ENCODE assay signal across 19 cellular contexts in genomic region chr5:141609044-141609443, GRCh38. TPM values are rescaled to one million over a fixed set of nuclear protein-coding genes. Genes with fewer than 3 reads are reported as not detected.
DNase-seq lines count a peak whose midpoint lies in the region; ATAC-seq and TF ChIP-seq lines count a peak whose summit lies in the region.
"Had no signal": no experiment of that assay in that cellular context is flagged by ENCODE, and none has a peak within 500 bp of the region (broad histone marks: within the 10 kb centered on the region; RNA-seq: fewer than 3 reads in every experiment).

No MANE protein-coding gene starts in this region.

- H3K9ac ChIP-seq in trophoblast cell (ENCODE audit: low read length) = no peak overlapping the region

- H4K12ac ChIP-seq in trophoblast cell (ENCODE audit: low read depth, low read length) = no peak overlapping the region

- H3K27me3 ChIP-seq in RWPE2 (ENCODE audit: insufficient read depth, poor library complexity, severe bottlenecking) (no peaks in the 10 kb centered on the region), trophoblast cell (ENCODE audit: insufficient read depth, low read length) (no peaks in the 10 kb centered on the region)
- H3K27me3 ChIP-seq in effector memory CD4-positive, alpha-beta T cell (replicated peaks; ENCODE audit: control insufficient read depth, insufficient read depth, low read length, poor library complexity, severe bottlenecking) = no peaks in the 10 kb centered on the region

- no peak overlapping the region for H2AFZ ChIP-seq in trophoblast cell (ENCODE audit: insufficient read depth, low read length, poor library complexity)

- H3K4me3 Mint-ChIP-seq in activated CD4-positive, alpha-beta T cell treated with anti-CD3 and anti-CD28 coated beads, Interleukin-2, amount 10 ng/mL, durations not matched to agents 24 days and 14 days = peak overlapping the region; percentile 60
- H3K4me3 Mint-ChIP-seq: brain; dendritic cell treated with granulocyte-macrophage colony-stimulating factor and Interleukin-4, amounts not matched to agents 40 ng/mL and 50 ng/mL, for 4 days; nephron had no signal

- H3K4me1 ChIP-seq in RWPE2 (ENCODE audit: insufficient read depth, poor library complexity, severe bottlenecking) (peaks cover 36% of the 10 kb centered on the region), trophoblast cell (ENCODE audit: control insufficient read depth in 1 of 2, insufficient read depth in 2 of 2, low read length in 2 of 2) (peaks cover 0 to 2% of the 10 kb centered on the region in 2 experiments)
- peaks cover 69% of the 10 kb centered on the region for H3K4me1 ChIP-seq in effector memory CD4-positive, alpha-beta T cell (ENCODE audit: control insufficient read depth, insufficient read depth, low read length, poor library complexity, severe bottlenecking)

- H2AK5ac ChIP-seq in trophoblast cell (ENCODE audit: low read length) = no peak overlapping the region

- no peaks in the 10 kb centered on the region for H3K79me1 ChIP-seq in trophoblast cell (ENCODE audit: low read length)

- no peak overlapping the region for H3K4me3 ChIP-seq in RWPE2 (ENCODE audit: severe bottlenecking)
- H3K4me3 ChIP-seq in effector memory CD4-positive, alpha-beta T cell (ENCODE audit: insufficient read depth, low read depth, low read length, poor library complexity, severe bottlenecking) = no peak overlapping the region
- no peak overlapping the region for H3K4me3 ChIP-seq in trophoblast cell (ENCODE audit: low read depth, low read length)
- H3K4me3 ChIP-seq: lung had no signal

- H3K79me2 ChIP-seq in trophoblast cell (ENCODE audit: control insufficient read depth, insufficient read depth, low read length, poor library complexity) = peaks cover 11% of the 10 kb centered on the region

- WGBS in trophoblast cell (ENCODE audit: extremely low coverage, insufficient coverage, insufficient read length) = no CpG with 5 or more reads among the region's 3 CpGs

- H3K36me3 Mint-ChIP-seq in activated CD4-positive, alpha-beta T cell treated with anti-CD3 and anti-CD28 coated beads, Interleukin-2, amount 10 ng/mL, durations not matched to agents 24 days and 14 days (ENCODE audit: low read depth) = peaks cover 44% of the 10 kb centered on the region

- no peak overlapping the region for H4K8ac ChIP-seq in trophoblast cell (ENCODE audit: low read depth, low read length)

- no peaks in the 10 kb centered on the region for H3K9me3 Mint-ChIP-seq in activated CD4-positive, alpha-beta T cell treated with anti-CD3 and anti-CD28 coated beads, Interleukin-2, amount 10 ng/mL, durations not matched to agents 24 days and 14 days
- H3K9me3 Mint-ChIP-seq: brain; dendritic cell treated with granulocyte-macrophage colony-stimulating factor and Interleukin-4, amounts not matched to agents 40 ng/mL and 50 ng/mL, for 4 days; nephron had no signal

- peak overlapping the region; percentile 4 for H3K27ac ChIP-seq in RWPE2 (ENCODE audit: poor library complexity, severe bottlenecking)
- H3K27ac ChIP-seq in effector memory CD4-positive, alpha-beta T cell (ENCODE audit: insufficient read depth, low read length, poor library complexity, severe bottlenecking) = peak overlapping the region; percentile 72
- no peak overlapping the region for H3K27ac ChIP-seq in trophoblast cell (ENCODE audit: low read depth, low read length)

- no peaks in the 10 kb centered on the region for H3K27me3 Mint-ChIP-seq in activated CD4-positive, alpha-beta T cell treated with anti-CD3 and anti-CD28 coated beads, Interleukin-2, amount 10 ng/mL, durations not matched to agents 24 days and 14 days
- H3K27me3 Mint-ChIP-seq: brain; dendritic cell treated with granulocyte-macrophage colony-stimulating factor and Interleukin-4, amounts not matched to agents 40 ng/mL and 50 ng/mL, for 4 days had no signal

- H3K4me1 Mint-ChIP-seq in activated CD4-positive, alpha-beta T cell treated with anti-CD3 and anti-CD28 coated beads, Interleukin-2, amount 10 ng/mL, durations not matched to agents 24 days and 14 days = peaks cover 71% of the 10 kb centered on the region

- ATAC-seq in RWPE2 (ENCODE audit: low read depth) = no peak
- ATAC-seq in GM19467 (IDR thresholded peaks at IDR 0.05; ENCODE audit: unreplicated experiment) = no peak
- ATAC-seq: Panc1 had no signal

- H3K36me3 ChIP-seq in RWPE2 (ENCODE audit: low read depth) (peaks cover 56% of the 10 kb centered on the region), trophoblast cell (ENCODE audit: control insufficient read depth in 1 of 2, insufficient read depth in 2 of 2, low read length in 2 of 2) (peaks cover 0 to 2% of the 10 kb centered on the region in 2 experiments)
- peaks cover 3% of the 10 kb centered on the region for H3K36me3 ChIP-seq in effector memory CD4-positive, alpha-beta T cell (ENCODE audit: control insufficient read depth, insufficient read depth, low read length)

- no peak overlapping the region for H3K27ac Mint-ChIP-seq in activated CD4-positive, alpha-beta T cell treated with anti-CD3 and anti-CD28 coated beads, Interleukin-2, amount 10 ng/mL, durations not matched to agents 24 days and 14 days

- no peak overlapping the region for H2BK120ac ChIP-seq in trophoblast cell (ENCODE audit: insufficient read depth, low read length, poor library complexity)

- H2BK5ac ChIP-seq in trophoblast cell (ENCODE audit: low read depth, low read length, poor library complexity) = no peak overlapping the region

- no peak overlapping the region for H3K14ac ChIP-seq in trophoblast cell (ENCODE audit: low read length)

- TF ChIP-seq CTCF in RWPE2 (IDR thresholded peaks at IDR 0.05; ENCODE audit: poor library complexity, severe bottlenecking) = no peak

- peak overlapping the region; percentile 46 for H3K4ac ChIP-seq in trophoblast cell (ENCODE audit: low read depth, low read length)

- H2BK12ac ChIP-seq in trophoblast cell (ENCODE audit: low read length) = no peak overlapping the region

- intact Hi-C loops in activated CD4-positive, alpha-beta T cell treated with anti-CD3 and anti-CD28 coated beads, Interleukin-2, amount 10 ng/mL, durations not matched to agents 24 days and 14 days (cut with micrococcal nuclease) = no loop called here

- no peak overlapping the region for H3K4me2 ChIP-seq in trophoblast cell (ENCODE audit: low read length)

- H3K23ac ChIP-seq in trophoblast cell (ENCODE audit: low read length) = no peak overlapping the region

- no peak overlapping the region for H3K18ac ChIP-seq in trophoblast cell (ENCODE audit: low read length)

- no peak for DNase-seq in activated CD4-positive, alpha-beta T cell treated with anti-CD3 and anti-CD28 coated beads, Interleukin-2, amount 10 ng/mL, durations not matched to agents 24 days and 14 days
- no peak for DNase-seq in activated CD4-positive, alpha-beta T cell treated with anti-CD3 and anti-CD28 coated beads for 4 hours
- DNase-seq in RWPE2 (ENCODE audit: low spot score) = no peak
- no peak for DNase-seq in effector memory CD4-positive, alpha-beta T cell
- no peak for DNase-seq in trophoblast cell
- no peak for DNase-seq in mesenteric fat pad (ENCODE audit: low spot score)
- no peak for DNase-seq in activated naive CD4-positive, alpha-beta T cell treated with Interleukin-2 at 50 U/mL for 16 hours
- DNase-seq: erythroblast; HCEC 1CT; NCI-H1417; NCI-H2171; NCI-H82; stimulated activated naive CD4-positive, alpha-beta T cell treated with Interleukin-2 at 50 U/mL for 16 hours had no signal

- H4K91ac ChIP-seq in trophoblast cell (ENCODE audit: low read depth, low read length) = no peak overlapping the region

- H3K9me3 ChIP-seq in RWPE2 (ENCODE audit: severe bottlenecking) (no peaks in the 10 kb centered on the region), trophoblast cell (ENCODE audit: insufficient read depth, low read depth, low read length) (no peaks in the 10 kb centered on the region)
- no peaks in the 10 kb centered on the region for H3K9me3 ChIP-seq in effector memory CD4-positive, alpha-beta T cell (ENCODE audit: control insufficient read depth, low read length)

RNA-seq across cellular contexts. Expression of gene DIAPH1, which starts 9.8 kb away (rescaled TPM):
- 225 and 232 TPM in 2 replicates for total RNA-seq in activated CD4-positive, alpha-beta T cell treated with anti-CD3 and anti-CD28 coated beads, Interleukin-2, amount 10 ng/mL, durations not matched to agents 24 days and 14 days
- 94.3 and 97.6 TPM in 2 replicates for polyA plus RNA-seq in trophoblast cell (2013)
- total RNA-seq in mesenteric fat pad = 49.5 TPM

RNA-seq across cellular contexts. Expression of gene HDAC3, which starts 27.6 kb away (rescaled TPM):
- 88.1 and 92.3 TPM in 2 replicates for total RNA-seq in activated CD4-positive, alpha-beta T cell treated with anti-CD3 and anti-CD28 coated beads, Interleukin-2, amount 10 ng/mL, durations not matched to agents 24 days and 14 days
- 53.3 and 54.0 TPM in 2 replicates for polyA plus RNA-seq in trophoblast cell (2013)
- 39.3 TPM for total RNA-seq in mesenteric fat pad

RNA-seq across cellular contexts. Expression of gene RELL2, which starts 27.8 kb away (rescaled TPM):
- total RNA-seq in activated CD4-positive, alpha-beta T cell treated with anti-CD3 and anti-CD28 coated beads, Interleukin-2, amount 10 ng/mL, durations not matched to agents 24 days and 14 days = 24.1 TPM in 2 replicates
- 2.5 and 3.0 TPM in 2 replicates for polyA plus RNA-seq in trophoblast cell (2013)
- total RNA-seq in mesenteric fat pad = 1.5 TPM

RNA-seq across cellular contexts. Expression of gene FCHSD1, which starts 42.2 kb away (rescaled TPM):
- 33.1 and 34.5 TPM in 2 replicates for total RNA-seq in activated CD4-positive, alpha-beta T cell treated with anti-CD3 and anti-CD28 coated beads, Interleukin-2, amount 10 ng/mL, durations not matched to agents 24 days and 14 days
- 18.2 and 18.6 TPM in 2 replicates for polyA plus RNA-seq in trophoblast cell (2013)
- 11.5 TPM for total RNA-seq in mesenteric fat pad

Comparison
In these comparisons a context has a peak if more than half of its experiments do, and no peak if none do; other contexts are left out.
1. RNA of gene RELL2, which starts 27.8 kb away (total RNA-seq): 24.1 TPM in activated CD4-positive, alpha-beta T cell treated with anti-CD3 and anti-CD28 coated beads, Interleukin-2, amount 10 ng/mL, durations not matched to agents 24 days and 14 days; 1.5 TPM in mesenteric fat pad (single experiment); every median in the first group is over 10 times any median in the second.